ENCODE assay signal across 17 cellular contexts in genomic region chr1:96488777-96489176, GRCh38.
A peak's percentile ranks its signal among the peaks of the same experiment; 100 is the strongest.
DNase-seq lines count a peak whose midpoint lies in the region; ATAC-seq and TF ChIP-seq lines count a peak whose summit lies in the region.
"Had no signal": no experiment of that assay in that cellular context is flagged by ENCODE, and none has a peak within 500 bp of the region (broad histone marks: within the 10 kb centered on the region; RNA-seq: fewer than 3 reads in every experiment).

No MANE protein-coding gene starts in this region.

- no peaks in the 10 kb centered on the region for H3K79me2 ChIP-seq in MM.1S (ENCODE audit: low read length)

- H3K4me1 ChIP-seq in MM.1S (ENCODE audit: low read length) = no peaks in the 10 kb centered on the region
- no peaks in the 10 kb centered on the region for H3K4me1 ChIP-seq in heart left ventricle
- peaks cover 33% of the 10 kb centered on the region for H3K4me1 ChIP-seq in HAP-1

- peak overlapping the region; percentile 61 for H2AFZ ChIP-seq in MM.1S (ENCODE audit: low read length)

- no peaks in the 10 kb centered on the region for H3K36me3 ChIP-seq in MM.1S (replicated peaks; ENCODE audit: insufficient read depth, low read length)
- H3K36me3 ChIP-seq in heart left ventricle = no peaks in the 10 kb centered on the region
- no peaks in the 10 kb centered on the region for H3K36me3 ChIP-seq in HAP-1 (replicated peaks)
- H3K36me3 ChIP-seq: ovary, thoracic aorta had no signal

- in situ Hi-C loops in HAP-1 (cut with MboI; ENCODE audit: low sequenced_read_pairs) = no loop called here

- H3K4me3 ChIP-seq in MM.1S (ENCODE audit: low read length) = peak overlapping the region; percentile 39; the same call in 1 of the 2 replicates
- H3K4me3 ChIP-seq in heart left ventricle = no peak overlapping the region
- no peak overlapping the region for H3K4me3 ChIP-seq in HAP-1
- H3K4me3 ChIP-seq: ovary, thoracic aorta had no signal

- no peaks in the 10 kb centered on the region for H3K9me2 ChIP-seq in MM.1S (replicated peaks; ENCODE audit: insufficient read depth, low read length)

- peak; percentile 44 for DNase-seq in MM.1S
- no peak for DNase-seq in heart left ventricle
- no peak for DNase-seq in HAP-1 (ENCODE audit: low spot score in 2 of 2)
- no peak for DNase-seq in NCI-H1436 treated with DMSO at 0.1 percent for 48 hours (lab: John Stamatoyannopoulos, UW)
- DNase-seq: activated CD4-positive, alpha-beta T cell treated with anti-CD3 and anti-CD28 coated beads, Interleukin-2, amount 50 U/mL, for 48 hours; activated naive CD8-positive, alpha-beta T cell treated with anti-CD3 and anti-CD28 coated beads for 36 hours; activated T-cell treated with anti-CD3 and anti-CD28 coated beads, Interleukin-2, amount 50 U/mL, for 72 hours; dermis blood vessel endothelial cell; NCI-H1048; NCI-H748 treated with DMSO at 0.1 percent for 48 hours; ovary; SW 1271 had no signal

- H3K27me3 ChIP-seq in MM.1S (replicated peaks; ENCODE audit: insufficient read depth, low read length) = no peaks in the 10 kb centered on the region
- H3K27me3 ChIP-seq in heart left ventricle = no peaks in the 10 kb centered on the region
- no peaks in the 10 kb centered on the region for H3K27me3 ChIP-seq in HAP-1 (ENCODE audit: low read depth)
- H3K27me3 ChIP-seq: ovary had no signal

- TF ChIP-seq POLR2A in heart left ventricle (IDR thresholded peaks at IDR 0.05) = no peak

- H4K20me1 ChIP-seq in MM.1S (ENCODE audit: insufficient read depth, low read length) = no peaks in the 10 kb centered on the region

- ATAC-seq in GM18861 (IDR thresholded peaks at IDR 0.05; ENCODE audit: unreplicated experiment) = peak; percentile 76
- ATAC-seq in GM21390 (IDR thresholded peaks at IDR 0.05; ENCODE audit: unreplicated experiment) = peak; percentile 75
- ATAC-seq in HG02970 (IDR thresholded peaks at IDR 0.05; ENCODE audit: low FRiP score, unreplicated experiment) = peak; percentile 54
- no peak for ATAC-seq in heart left ventricle
- no peak for ATAC-seq in GM21825 (IDR thresholded peaks at IDR 0.05; ENCODE audit: unreplicated experiment)
- ATAC-seq: activated T-cell treated with anti-CD3 and anti-CD28 coated beads, Interleukin-2, amount 50 U/mL, for 72 hours had no signal

- TF ChIP-seq CTCF in MM.1S (IDR thresholded peaks at IDR 0.05; ENCODE audit: low read length) = no peak
- no peak for TF ChIP-seq CTCF in heart left ventricle (IDR thresholded peaks at IDR 0.05)

- WGBS in heart left ventricle, 4 donors = 45 to 55% (median 52%) methylated on average over 2 of the region's 2 CpGs

- intact Hi-C loops in heart left ventricle (cut with DNase I) = no loop called here

- H3K9me3 ChIP-seq in MM.1S (replicated peaks; ENCODE audit: insufficient read depth, low read length) = no peaks in the 10 kb centered on the region
- no peaks in the 10 kb centered on the region for H3K9me3 ChIP-seq in heart left ventricle
- no peaks in the 10 kb centered on the region for H3K9me3 ChIP-seq in HAP-1
- H3K9me3 ChIP-seq: ovary, thoracic aorta had no signal

- H3K27ac ChIP-seq in MM.1S (ENCODE audit: low read length) (no peak overlapping the region), heart left ventricle (no peak overlapping the region)
- H3K27ac ChIP-seq: ovary, thoracic aorta had no signal

- peak overlapping the region; percentile 56 for H3K4me2 ChIP-seq in MM.1S (ENCODE audit: low read depth, low read length)

- no peak overlapping the region for H3K9ac ChIP-seq in MM.1S (ENCODE audit: low read length)

- no peaks in the 10 kb centered on the region for H3F3A ChIP-seq in MM.1S (ENCODE audit: insufficient read depth, low read length)

Comparison
In these comparisons a context has a peak if more than half of its experiments do, and no peak if none do; other contexts are left out.
1. ATAC-seq: peak in GM18861 (single experiment), GM21390 (single experiment) and HG02970 (single experiment); none in heart left ventricle (0 of 4) and GM21825 (single experiment).